Comparison of ENCODE assay signal across 8 cellular contexts in the genomic region with DNA sequence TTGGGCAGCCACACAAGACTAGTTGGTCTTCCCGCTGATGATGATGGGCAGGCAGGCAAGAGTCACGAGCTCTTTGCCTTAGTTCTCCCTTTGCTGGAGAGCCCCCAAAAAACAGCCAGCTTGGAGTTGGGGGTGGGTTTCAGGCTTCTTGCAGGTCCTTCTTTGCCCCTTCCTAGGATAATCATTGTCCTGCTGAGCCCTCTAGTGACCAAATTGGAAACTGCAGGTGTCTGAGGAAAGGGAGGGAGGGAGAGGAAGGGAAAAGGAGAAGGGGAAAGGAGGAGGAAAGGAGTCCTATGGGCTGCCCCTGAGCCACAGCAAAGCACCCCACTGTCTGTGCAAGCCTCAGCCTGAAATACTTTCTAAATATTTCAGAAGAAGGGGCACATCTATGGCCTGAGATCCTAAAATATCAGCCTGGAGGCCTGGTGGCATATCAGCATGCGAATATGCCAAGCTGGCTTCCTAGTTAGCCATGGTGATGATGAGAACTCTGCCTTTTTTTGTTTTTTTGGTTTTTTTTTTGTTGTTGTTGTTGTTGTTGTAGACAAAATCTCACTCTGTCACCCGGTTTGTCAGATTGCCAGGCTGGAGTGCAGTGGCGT.
DNase-seq lines count a peak whose midpoint lies in the region; ATAC-seq and TF ChIP-seq lines count a peak whose summit lies in the region.

No MANE protein-coding gene starts in this region.

- H3K4me3 ChIP-seq in naive thymus-derived CD4-positive, alpha-beta T cell (ENCODE audit: low read length), result no peak overlapping the region

- H3K4ac ChIP-seq in H9 (ENCODE audit: low read depth, low read length), result no peak overlapping the region

- no peaks in the 10 kb centered on the region for H4K20me1 ChIP-seq in H9 (ENCODE audit: control insufficient read depth, insufficient read depth, insufficient read length)

- WGBS in H9 (ENCODE audit: extremely low coverage, insufficient read length, low lambda C conversion rate), result no CpG with 5 or more reads among the region's 5 CpGs

- H3K9me3 ChIP-seq in H9 (ENCODE audit: control insufficient read depth, low read depth, low read length), result no peaks in the 10 kb centered on the region
- H3K9me3 ChIP-seq in naive thymus-derived CD4-positive, alpha-beta T cell (ENCODE audit: control insufficient read depth in 2 of 3, low read length in 3 of 3), result no peaks in the 10 kb centered on the region

- no peaks in the 10 kb centered on the region for H3K4me1 ChIP-seq in H9 (ENCODE audit: insufficient read depth, low read length)
- no peaks in the 10 kb centered on the region for H3K4me1 ChIP-seq in naive thymus-derived CD4-positive, alpha-beta T cell (ENCODE audit: control insufficient read depth in 2 of 2, insufficient read depth in 2 of 2, low read length in 2 of 2)

- ATAC-seq in naive thymus-derived CD4-positive, alpha-beta T cell, result peak; percentile 61
- no peak for ATAC-seq in GM18498 (IDR thresholded peaks at IDR 0.05; ENCODE audit: unreplicated experiment)

- no peak overlapping the region for H2AK5ac ChIP-seq in H9 (ENCODE audit: insufficient read length, low read length)

- no peak overlapping the region for H3K9ac ChIP-seq in H9 (ENCODE audit: extremely low read depth, insufficient read length, low read length)

- no peak overlapping the region for H2BK12ac ChIP-seq in H9 (ENCODE audit: insufficient read length, low read depth, low read length)

- POLR2A ChIA-PET in naive thymus-derived CD4-positive, alpha-beta T cell (lab: Charles Lee), result interaction anchor here (0.6 kb wide), 1 partner anchor 661 kb away, joined by 3 read pairs; no protein-coding TSS in a partner anchor

- H3K4me1 Mint-ChIP-seq in H9, result no peaks in the 10 kb centered on the region
- peaks cover 0 to 2% (median 0%) of the 10 kb centered on the region in 7 donors for H3K4me1 Mint-ChIP-seq in naive thymus-derived CD4-positive, alpha-beta T cell

- H3K36me3 ChIP-seq in naive thymus-derived CD4-positive, alpha-beta T cell (ENCODE audit: control insufficient read depth in 2 of 3, insufficient read depth in 3 of 3, low read length in 3 of 3), result no peaks in the 10 kb centered on the region

- no peak overlapping the region for H2BK15ac ChIP-seq in H9 (ENCODE audit: low read depth, low read length)

- no peak overlapping the region for H3K27ac Mint-ChIP-seq in H9
- H3K27ac Mint-ChIP-seq in naive thymus-derived CD4-positive, alpha-beta T cell, result no peak overlapping the region

- H3K27ac ChIP-seq in H9 (ENCODE audit: insufficient read length, low read depth, low read length), result no peak overlapping the region
- no peak overlapping the region for H3K27ac ChIP-seq in naive thymus-derived CD4-positive, alpha-beta T cell (ENCODE audit: low read depth, low read length)

- H3K27me3 Mint-ChIP-seq in H9 (ENCODE audit: low read depth), result peaks cover 2% of the 10 kb centered on the region; the same call in 1 of the 2 replicates
- H3K27me3 Mint-ChIP-seq in naive thymus-derived CD4-positive, alpha-beta T cell, result peaks cover 3 to 25% (median 12%) of the 10 kb centered on the region in 5 donors

- H2AFZ ChIP-seq in H9 (ENCODE audit: low read length), result no peak overlapping the region

- H3K4me3 Mint-ChIP-seq in H9, result no peak overlapping the region
- H3K4me3 Mint-ChIP-seq in naive thymus-derived CD4-positive, alpha-beta T cell, result no peak overlapping the region

- H2BK120ac ChIP-seq in H9 (ENCODE audit: low read depth, low read length, poor library complexity, severe bottlenecking), result no peak overlapping the region

- TF ChIP-seq CTCF in H9 (conservative IDR thresholded peaks at IDR 0.05), result peak; percentile 88

- H3K18ac ChIP-seq in H9 (ENCODE audit: insufficient read length, low read depth, low read length), result no peak overlapping the region

- H3T11ph ChIP-seq in H9 (ENCODE audit: low read length), result no peak overlapping the region

- no peak overlapping the region for H2BK20ac ChIP-seq in H9 (ENCODE audit: low read depth, low read length, poor library complexity, severe bottlenecking)

- no peaks in the 10 kb centered on the region for H3K23me2 ChIP-seq in H9 (ENCODE audit: insufficient read length, low read depth, low read length, poor library complexity, severe bottlenecking)

- no peak overlapping the region for H4K91ac ChIP-seq in H9 (ENCODE audit: insufficient read length, low read depth, low read length)

- H3K56ac ChIP-seq in H9 (ENCODE audit: insufficient read length, low read depth, low read length), result no peak overlapping the region

- no peaks in the 10 kb centered on the region for H3K9me3 Mint-ChIP-seq in H9
- no peaks in the 10 kb centered on the region for H3K9me3 Mint-ChIP-seq in naive thymus-derived CD4-positive, alpha-beta T cell

- no peak overlapping the region for H4K5ac ChIP-seq in H9 (ENCODE audit: insufficient read length, low read depth, low read length)

- no peaks in the 10 kb centered on the region for H3K79me2 ChIP-seq in H9 (ENCODE audit: insufficient read depth, low read length)

- intact Hi-C loops in naive thymus-derived CD4-positive, alpha-beta T cell (cut with micrococcal nuclease), result loop anchor here (1.0 to 10.0 kb wide), 5 partner anchors 204 to 1554 kb away; a partner anchor contains a TSS

- no peak overlapping the region for H3K4me2 ChIP-seq in H9 (ENCODE audit: insufficient read depth, insufficient read length, low read length)

- H3K23ac ChIP-seq in H9 (ENCODE audit: insufficient read length, low read depth, low read length), result no peak overlapping the region

- H3K79me1 ChIP-seq in H9 (ENCODE audit: insufficient read depth, low read depth, low read length, poor library complexity, severe bottlenecking), result no peaks in the 10 kb centered on the region

- CTCF ChIA-PET in naive thymus-derived CD4-positive, alpha-beta T cell (lab: Charles Lee), result interaction anchor here (0.6 to 2.5 kb wide), 8 partner anchors 9 to 1652 kb away, joined by 3 to 10 read pairs (median 4); no protein-coding TSS in a partner anchor

- H3K27me3 ChIP-seq in H9 (ENCODE audit: insufficient read depth, low read length), result no peaks in the 10 kb centered on the region
- no peaks in the 10 kb centered on the region for H3K27me3 ChIP-seq in naive thymus-derived CD4-positive, alpha-beta T cell (ENCODE audit: control insufficient read depth in 2 of 2, insufficient read depth in 2 of 2, low read length in 2 of 2)

- H3K36me3 Mint-ChIP-seq in H9 (ENCODE audit: insufficient read depth in 1 of 3, low read depth in 3 of 3), result no peaks in the 10 kb centered on the region; a peak in 1 of 7 replicates
- H3K36me3 Mint-ChIP-seq in naive thymus-derived CD4-positive, alpha-beta T cell, result no peaks in the 10 kb centered on the region

- no peak overlapping the region for H3K14ac ChIP-seq in H9 (ENCODE audit: insufficient read depth, low read length)

- H4K8ac ChIP-seq in H9 (replicated peaks; ENCODE audit: insufficient read length, low read depth, low read length), result no peak overlapping the region

- peak; percentile 16 for DNase-seq in DMS 273 treated with DMSO at 0.1 percent for 48 hours (lab: John Stamatoyannopoulos, UW)
- peak; percentile 79 for DNase-seq in H9
- DNase-seq in NCI-H2196 treated with DMSO at 0.1 percent for 48 hours (lab: John Stamatoyannopoulos, UW; ENCODE audit: unreplicated experiment), result peak; percentile 5
- peak; percentile 77 for DNase-seq in activated CD8-positive, alpha-beta memory T cell treated with anti-CD3 and anti-CD28 coated beads for 24 hours
- DNase-seq in epidermal melanocyte (ENCODE audit: insufficient read length, low spot score), result peak; percentile 32
- peak in 8 of 9 donors; percentile 14 to 60 (median 33) for DNase-seq in naive thymus-derived CD4-positive, alpha-beta T cell
- DNase-seq in superior temporal gyrus (ENCODE audit: extremely low spot score), result peak; percentile 94

- no peak overlapping the region for H2BK5ac ChIP-seq in H9 (ENCODE audit: insufficient read length, low read length)

Comparison
In these comparisons a context has a peak if more than half of its experiments do, and no peak if none do; other contexts are left out.
1. DNase-seq: peak in every context shown above with its lines; median percentile 94 in superior temporal gyrus; 79 in H9; 77 in activated CD8-positive, alpha-beta memory T cell treated with anti-CD3 and anti-CD28 coated beads for 24 hours; 33 in naive thymus-derived CD4-positive, alpha-beta T cell; 32 in epidermal melanocyte; 16 in DMS 273 treated with DMSO at 0.1 percent for 48 hours; 5 in NCI-H2196 treated with DMSO at 0.1 percent for 48 hours.